Comparison of ENCODE assay signal across 2 cellular contexts in genomic region chr16:2179576-2179975, GRCh38.
TF ChIP-seq lines count a peak whose summit lies in the region.

No MANE protein-coding gene starts in this region.

TF ChIP-seq in K562, 482 proteins besides CTCF, POLR2A, EP300 and RAD21:
- TF ChIP-seq MTA2 (IDR thresholded peaks at IDR 0.05; ENCODE audit: low read depth) (no peak), POLR2G (IDR thresholded peaks at IDR 0.05; ENCODE audit: low read depth, low read length) (0 out of 2 replicates have a peak, but pooled peaks have one; percentile 7)
TF ChIP-seq in K562: peak in this region for 1.

TF ChIP-seq in SK-N-SH, 30 proteins besides CTCF, POLR2A, EP300 and RAD21:
- TF ChIP-seq REST (IDR thresholded peaks at IDR 0.05; ENCODE audit: low read depth, low read length) (no peak), FOXJ3 (CRISPR knock-in tag; IDR thresholded peaks at IDR 0.05) (no peak), SIN3A (IDR thresholded peaks at IDR 0.05; ENCODE audit: borderline replicate concordance, low read depth, low read length) (no peak), ZBTB33 (IDR thresholded peaks at IDR 0.05; ENCODE audit: borderline replicate concordance, low read depth) (no peak), TEAD4 (IDR thresholded peaks at IDR 0.05; ENCODE audit: borderline replicate concordance, insufficient read depth) (no peak), GATA2 (CRISPR knock-in tag; IDR thresholded peaks at IDR 0.05) (no peak), NFIC (IDR thresholded peaks at IDR 0.05; ENCODE audit: borderline replicate concordance) (no peak), JUND (IDR thresholded peaks at IDR 0.05) (no peak), YY1 (IDR thresholded peaks at IDR 0.05; ENCODE audit: low read depth) (no peak)
